ENCODE assay signal across 8 cellular contexts in genomic region chr12:122871851-122872785, GRCh38. TPM values are rescaled to one million over a fixed set of nuclear protein-coding genes. Genes with fewer than 3 reads are reported as not detected.
A peak's percentile ranks its signal among the peaks of the same experiment; 100 is the strongest.
DNase-seq lines count a peak whose midpoint lies in the region; ATAC-seq and TF ChIP-seq lines count a peak whose summit lies in the region.

No MANE protein-coding gene starts in this region.

- no peaks in the 10 kb centered on the region for H3K27me3 ChIP-seq in hepatocyte
- no peaks in the 10 kb centered on the region for H3K27me3 ChIP-seq in sigmoid colon

- no peak for ATAC-seq in GM18517 (IDR thresholded peaks at IDR 0.05; ENCODE audit: unreplicated experiment)

- 44% methylated on average over 23 of the region's 23 CpGs for WGBS in hepatocyte (ENCODE audit: low lambda C conversion rate, missing lambda C conversion rate)
- 11 to 20% methylated on average over 23 of the region's 23 CpGs for WGBS in sigmoid colon, 2 donors

- H3K36me3 ChIP-seq in hepatocyte (replicated peaks; ENCODE audit: insufficient read depth, low read depth) (no peaks in the 10 kb centered on the region), sigmoid colon (peaks cover 5 to 34% (median 16%) of the 10 kb centered on the region in 4 donors)

- H3K27ac ChIP-seq in hepatocyte = peak overlapping the region; percentile 93
- peak overlapping the region; percentile 71 to 84 (median 76) for H3K27ac ChIP-seq in sigmoid colon

- peaks cover 23% of the 10 kb centered on the region for H4K20me1 ChIP-seq in hepatocyte (ENCODE audit: insufficient read depth, poor library complexity, severe bottlenecking)

- intact Hi-C loops in sigmoid colon (cut with DNase I) = no loop called here

- DNase-seq in COLO668 (lab: John Stamatoyannopoulos, UW; ENCODE audit: unreplicated experiment) (peak; percentile 83), HT-29 (ENCODE audit: low spot score) (peak; percentile 87), RPMI8226 (peak; percentile 24), astrocyte of the hippocampus (ENCODE audit: low read depth, low spot score) (peak; percentile 71), hepatocyte (ENCODE audit: low spot score) (peak; percentile 65), sigmoid colon (peak; percentile 76), GM19238 (ENCODE audit: insufficient read length, low spot score) (no peak)

- H3K9me2 ChIP-seq in hepatocyte (replicated peaks; ENCODE audit: insufficient read depth) = no peaks in the 10 kb centered on the region

- no peak overlapping the region for H3K4me3 ChIP-seq in hepatocyte
- H3K4me3 ChIP-seq in sigmoid colon = peak overlapping the region in 3 of 4 donors; percentile 23 to 33 (median 31)

- H3K9me3 ChIP-seq in hepatocyte (ENCODE audit: low read depth) (no peaks in the 10 kb centered on the region), sigmoid colon (no peaks in the 10 kb centered on the region)

- TF ChIP-seq POLR2A in sigmoid colon (IDR thresholded peaks at IDR 0.05) = no peak

- no peak for TF ChIP-seq EP300 in sigmoid colon (IDR thresholded peaks at IDR 0.05)

- TF ChIP-seq CTCF in hepatocyte (IDR thresholded peaks at IDR 0.05; ENCODE audit: poor library complexity) (no peak), sigmoid colon (IDR thresholded peaks at IDR 0.05) (no peak)

- no peak overlapping the region for H2AFZ ChIP-seq in hepatocyte

- peaks cover 77% of the 10 kb centered on the region for H3K79me2 ChIP-seq in hepatocyte

- H3K4me1 ChIP-seq in hepatocyte (ENCODE audit: insufficient read depth) (peaks cover 40% of the 10 kb centered on the region), sigmoid colon (peaks cover 0 to 47% (median 40%) of the 10 kb centered on the region in 4 donors)

- peak overlapping the region; percentile 72 for H3K4me2 ChIP-seq in hepatocyte

RNA-seq across cellular contexts. Expression of gene VPS37B, which starts 23.8 kb away (rescaled TPM):
- 103 and 111 TPM in 2 replicates for total RNA-seq in HT-29 (2014; rRNA removed; shearing (Covaris generic))
- 23.5 and 24.7 TPM in 2 replicates for total RNA-seq in hepatocyte
- 29.0 and 35.3 TPM in 2 replicates for polyA plus RNA-seq in hepatocyte
- total RNA-seq in sigmoid colon = 10 to 100 TPM in 3 of 4 donors, 1 to 10 TPM in 1; 8.6 to 17.2 (median 15.3) TPM
- 10 to 100 TPM; 53.2 to 64.7 (median 54.1) TPM for polyA plus RNA-seq in sigmoid colon

RNA-seq across cellular contexts. Expression of gene HIP1R, which starts 36.9 kb away (rescaled TPM):
- 109 and 131 TPM in 2 replicates for total RNA-seq in HT-29 (2014; rRNA removed; shearing (Covaris generic))
- total RNA-seq in hepatocyte (36.0 and 44.3 TPM in 2 replicates), sigmoid colon (10 to 100 TPM in 1 of 4 donors, 1 to 10 TPM in 3; 4.2 to 15.2 (median 5.5) TPM)
- polyA plus RNA-seq in hepatocyte (31.8 and 33.1 TPM in 2 replicates), sigmoid colon (10 to 100 TPM; 21.5 to 77.4 (median 24.6) TPM)
